ENCODE assay signal across 1 cellular context in genomic region chr11:47248664-47249377, GRCh38.
TF ChIP-seq lines count a peak whose summit lies in the region.

ACP2 (minus strand) TSS chr11:47248814; CDS start chr11:47248789, 25 bp downstream.

TF ChIP-seq in GM23338, 12 proteins besides CTCF, POLR2A, EP300 and RAD21 (continued from another document):
- TF ChIP-seq ETS1 (IDR thresholded peaks at IDR 0.05): peak; percentile 88
